ENCODE assay signal across 8 cellular contexts in the genomic region with DNA sequence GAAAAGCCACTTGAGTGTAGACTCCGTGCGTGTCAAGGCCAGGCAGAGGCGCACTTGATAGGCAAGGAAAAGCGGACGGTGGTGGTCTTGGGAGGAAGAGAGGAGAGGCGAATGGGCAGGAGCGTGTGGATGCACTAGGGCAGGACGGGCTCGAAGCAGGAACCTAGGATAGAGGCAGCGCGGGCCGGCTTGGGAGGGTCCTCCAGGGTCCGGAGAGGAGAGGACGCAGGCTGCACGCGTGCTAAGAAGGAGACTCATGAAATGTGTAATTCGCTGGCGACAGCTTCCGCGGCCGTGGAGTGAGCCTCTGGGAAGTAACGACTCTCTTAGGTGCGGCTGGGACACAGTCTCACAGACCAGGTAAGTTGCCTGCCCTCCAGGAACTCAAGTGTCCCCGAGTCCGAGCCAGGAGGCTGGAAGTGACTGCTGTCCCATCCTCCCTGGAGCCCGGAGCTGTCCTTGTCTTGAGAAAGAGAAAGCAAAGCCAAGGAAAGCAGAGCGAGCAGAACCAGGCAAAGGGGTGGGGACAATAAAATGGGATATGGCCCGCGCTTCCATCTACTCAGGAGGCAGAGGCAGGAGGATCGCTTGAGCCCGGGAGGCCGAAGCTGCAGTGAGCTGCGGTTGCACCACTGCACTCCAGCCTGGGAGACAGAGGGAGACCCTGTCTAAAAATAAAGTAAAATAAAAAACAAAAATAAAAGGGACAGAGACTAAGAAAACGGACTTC. TPM values are rescaled to one million over a fixed set of nuclear protein-coding genes. Genes with fewer than 3 reads are reported as not detected.
DNase-seq lines count a peak whose midpoint lies in the region; ATAC-seq and TF ChIP-seq lines count a peak whose summit lies in the region.

No MANE protein-coding gene starts in this region.

- POLR2A ChIA-PET in Panc1 (lab: Charles Lee): no interaction called here

- TF ChIP-seq CTCF in Panc1 (IDR thresholded peaks at IDR 0.05): no peak

- DNase-seq in Panc1 (ENCODE audit: low read depth, low spot score): no peak
- no peak for DNase-seq in epithelial cell of prostate (ENCODE audit: low read depth, low spot score)
- no peak for DNase-seq in trophoblast cell
- DNase-seq in SW 1271 (lab: John Stamatoyannopoulos, UW): no peak
- no peak for DNase-seq in iPS-NIHi7 (ENCODE audit: extremely low spot score)

- no peak overlapping the region for H2BK5ac ChIP-seq in trophoblast cell (ENCODE audit: low read depth, low read length, poor library complexity)

- no peak overlapping the region for H2BK120ac ChIP-seq in trophoblast cell (ENCODE audit: insufficient read depth, low read length, poor library complexity)

- H3K27ac ChIP-seq in Panc1 (ENCODE audit: low read length): peak overlapping the region; percentile 54
- H3K27ac ChIP-seq in epithelial cell of prostate: peak overlapping the region; percentile 64
- no peak overlapping the region for H3K27ac ChIP-seq in trophoblast cell (ENCODE audit: low read depth, low read length)

- H4K8ac ChIP-seq in trophoblast cell (ENCODE audit: low read depth, low read length): peak overlapping the region; percentile 98

- H3K18ac ChIP-seq in trophoblast cell (ENCODE audit: low read length): no peak overlapping the region

- intact Hi-C loops in Panc1 (cut with micrococcal nuclease; ENCODE audit: unreplicated experiment): no loop called here

- CTCF ChIA-PET in Panc1 (lab: Charles Lee): no interaction called here

- H3K9me3 ChIP-seq in ES-I3 (ENCODE audit: control insufficient read depth, insufficient read depth, low read length) (no peaks in the 10 kb centered on the region; the same call in 1 of the 2 replicates), Panc1 (ENCODE audit: control insufficient read depth, insufficient read depth, low read depth, low read length) (no peaks in the 10 kb centered on the region), trophoblast cell (ENCODE audit: insufficient read depth, low read depth, low read length) (peaks cover 3% of the 10 kb centered on the region)

- no peak overlapping the region for H3K23ac ChIP-seq in trophoblast cell (ENCODE audit: low read length)

- H3K79me2 ChIP-seq in trophoblast cell (ENCODE audit: control insufficient read depth, insufficient read depth, low read length, poor library complexity): peaks cover 8% of the 10 kb centered on the region

- H3K27me3 ChIP-seq in Panc1 (ENCODE audit: control insufficient read depth, insufficient read depth, low read length) (no peaks in the 10 kb centered on the region), trophoblast cell (ENCODE audit: insufficient read depth, low read length) (peaks cover 10% of the 10 kb centered on the region)

- peak overlapping the region; percentile 92 for H4K12ac ChIP-seq in trophoblast cell (ENCODE audit: low read depth, low read length)

- H2AFZ ChIP-seq in trophoblast cell (ENCODE audit: insufficient read depth, low read length, poor library complexity): peak overlapping the region; percentile 94

- no CpG with 5 or more reads among the region's 34 CpGs for WGBS in trophoblast cell (ENCODE audit: extremely low coverage, insufficient coverage, insufficient read length)

- H3K4me3 ChIP-seq in Panc1 (ENCODE audit: low read depth in 2 of 2, low read length in 2 of 2): peak overlapping the region; percentile 60 to 74
- H3K4me3 ChIP-seq in trophoblast cell (ENCODE audit: low read depth, low read length): no peak overlapping the region

- H2AK5ac ChIP-seq in trophoblast cell (ENCODE audit: low read length): no peak overlapping the region

- peaks cover 10% of the 10 kb centered on the region for H3K79me1 ChIP-seq in trophoblast cell (ENCODE audit: low read length)

- H3K4me2 ChIP-seq in trophoblast cell (ENCODE audit: low read length): peak overlapping the region; percentile 95

- no peak overlapping the region for H3K4ac ChIP-seq in trophoblast cell (ENCODE audit: low read depth, low read length)

- peak overlapping the region; percentile 86 for H4K91ac ChIP-seq in trophoblast cell (ENCODE audit: low read depth, low read length)

- in situ Hi-C loops in Panc1 (cut with HindIII; ENCODE audit: low pct_unique_long_range_greater_than_20kb, low sequenced_read_pairs): no loop called here

- H2BK12ac ChIP-seq in trophoblast cell (ENCODE audit: low read length): no peak overlapping the region

- H3K36me3 ChIP-seq in ES-I3 (ENCODE audit: insufficient read depth, low read length) (no peaks in the 10 kb centered on the region), Panc1 (ENCODE audit: control insufficient read depth, insufficient read depth, low read length) (no peaks in the 10 kb centered on the region), trophoblast cell (ENCODE audit: control insufficient read depth in 1 of 2, insufficient read depth in 2 of 2, low read length in 2 of 2) (no peaks in the 10 kb centered on the region)

- no TSS peak for BruUV-seq in Panc1 (replicated peaks; lab: Mats Ljungman, UMichigan)

- no peak overlapping the region for H3K14ac ChIP-seq in trophoblast cell (ENCODE audit: low read length)

- H3K4me1 ChIP-seq in ES-I3 (ENCODE audit: insufficient read depth, low read length) (no peaks in the 10 kb centered on the region; the same call in 1 of the 2 replicates), Panc1 (ENCODE audit: control insufficient read depth, insufficient read depth, low read length) (peaks cover 11% of the 10 kb centered on the region), trophoblast cell (ENCODE audit: control insufficient read depth in 1 of 2, insufficient read depth in 2 of 2, low read length in 2 of 2) (peaks cover 2 to 7% of the 10 kb centered on the region in 2 experiments)

- peak overlapping the region; percentile 91; the same call in 1 of the 2 replicates for H3K9ac ChIP-seq in ES-I3 (ENCODE audit: low read depth, low read length)
- no peak overlapping the region for H3K9ac ChIP-seq in trophoblast cell (ENCODE audit: low read length)

- ATAC-seq in Panc1: no peak
- ATAC-seq in HG03469 (IDR thresholded peaks at IDR 0.05; ENCODE audit: unreplicated experiment): no peak
- ATAC-seq in GM21526 (IDR thresholded peaks at IDR 0.05; ENCODE audit: low FRiP score, unreplicated experiment): no peak

RNA-seq across cellular contexts. Expression of gene IL17RA, which starts 0.8 kb away (rescaled TPM):
- 11.7 TPM for total RNA-seq in Panc1 (2021; ENCODE audit: unreplicated experiment)
- polyA plus RNA-seq in Panc1 (2012; ENCODE audit: insufficient read length): 9.1 TPM
- polyA plus RNA-seq in trophoblast cell (2013): 7.2 and 8.2 TPM in 2 replicates

RNA-seq across cellular contexts. Expression of gene TMEM121B, which starts 37.2 kb away (rescaled TPM):
- 0.44 TPM for total RNA-seq in Panc1 (2021; ENCODE audit: unreplicated experiment)
- 0.40 TPM for polyA plus RNA-seq in Panc1 (2012; ENCODE audit: insufficient read length)
- polyA plus RNA-seq in trophoblast cell (2013): 0.82 TPM in 2 replicates
